28 cellular contexts compared by ENCODE assay signal in genomic region chr11:76801205-76801604, GRCh38. TPM values are rescaled to one million over a fixed set of nuclear protein-coding genes. Genes with fewer than 3 reads are reported as not detected.
DNase-seq lines count a peak whose midpoint lies in the region; ATAC-seq and TF ChIP-seq lines count a peak whose summit lies in the region.
"Had no signal": no experiment of that assay in that cellular context is flagged by ENCODE, and none has a peak within 500 bp of the region (broad histone marks: within the 10 kb centered on the region; RNA-seq: fewer than 3 reads in every experiment).

No MANE protein-coding gene starts in this region.

- H3K9me3 ChIP-seq in endodermal cell (ENCODE audit: control insufficient read depth, low read length) (no peaks in the 10 kb centered on the region), psoas muscle (no peaks in the 10 kb centered on the region)
- H3K9me3 ChIP-seq: MG63, SJSA1, uterus had no signal

- WGBS in endodermal cell (ENCODE audit: insufficient coverage in 1 of 2, insufficient read length in 1 of 2), 2 experiments = 63 to 64% methylated on average over 2 of the region's 2 CpGs
- 52 to 68% (median 59%) methylated on average over 2 of the region's 2 CpGs for WGBS in psoas muscle, 3 donors

- peaks cover 58% of the 10 kb centered on the region for H3K4me1 Mint-ChIP-seq in endodermal cell

- no peak overlapping the region for H3K9ac ChIP-seq in endodermal cell (ENCODE audit: extremely low read depth, low read length, poor library complexity, severe bottlenecking)

- H3K4me3 Mint-ChIP-seq in endodermal cell = no peak overlapping the region
- H3K4me3 Mint-ChIP-seq: activated naive CD4-positive, alpha-beta T cell treated with anti-CD3 and anti-CD28 coated beads for 36 hours; CD14-positive monocyte; central memory CD8-positive, alpha-beta T cell; HFFc6; nephron progenitor cell; stimulated activated naive CD8-positive, alpha-beta T cell treated with anti-CD3 and anti-CD28 coated beads, Interleukin-15, amount 100 ng/mL, for 72 hours; T-helper 1 cell treated with Interleukin-12 subunit alpha and Interleukin-12 subunit beta and Interleukin-4 antibody, amounts not matched to agents 30 μg/mL and 1 μg/mL, for 36 hours had no signal

- H3K4me1 ChIP-seq in endodermal cell (ENCODE audit: control insufficient read depth, insufficient read depth, low read length) (peaks cover 19% of the 10 kb centered on the region), psoas muscle (no peaks in the 10 kb centered on the region)
- H3K4me1 ChIP-seq: uterus had no signal

- no peak overlapping the region for H3K4me3 ChIP-seq in endodermal cell (ENCODE audit: low read length)
- H3K4me3 ChIP-seq in psoas muscle = no peak overlapping the region
- H3K4me3 ChIP-seq: GM12878, MG63, SJSA1, skin epidermis, uterus had no signal

- H3K27me3 Mint-ChIP-seq in endodermal cell (ENCODE audit: insufficient read depth) = no peaks in the 10 kb centered on the region

- intact Hi-C loops in psoas muscle (cut with DNase I) = no loop called here

- H3K36me3 ChIP-seq in endodermal cell (ENCODE audit: control insufficient read depth, insufficient read depth, low read length) = peaks cover 35% of the 10 kb centered on the region
- no peaks in the 10 kb centered on the region for H3K36me3 ChIP-seq in psoas muscle (ENCODE audit: insufficient read depth in 1 of 2, low read depth in 1 of 2)
- H3K36me3 ChIP-seq: MG63, uterus had no signal

- no peaks in the 10 kb centered on the region for H3K27me3 ChIP-seq in endodermal cell (ENCODE audit: control insufficient read depth, insufficient read depth, low read length, poor library complexity, severe bottlenecking)
- H3K27me3 ChIP-seq in psoas muscle (ENCODE audit: insufficient read depth in 3 of 3, low read length in 2 of 3) = no peaks in the 10 kb centered on the region
- H3K27me3 ChIP-seq: MG63, SJSA1, uterus had no signal

- H3K27ac ChIP-seq in endodermal cell (ENCODE audit: low read depth, low read length) (no peak overlapping the region), psoas muscle (no peak overlapping the region)
- H3K27ac ChIP-seq: epithelial cell of prostate, SJSA1, skin epidermis had no signal

- TF ChIP-seq CTCF in endodermal cell (conservative IDR thresholded peaks at IDR 0.05) (no peak), psoas muscle (IDR thresholded peaks at IDR 0.05) (no peak)

- H3K9me3 Mint-ChIP-seq in endodermal cell = no peaks in the 10 kb centered on the region
- H3K9me3 Mint-ChIP-seq: activated naive CD4-positive, alpha-beta T cell treated with anti-CD3 and anti-CD28 coated beads for 36 hours; CD14-positive monocyte; central memory CD8-positive, alpha-beta T cell; HFFc6; nephron progenitor cell; stimulated activated naive CD8-positive, alpha-beta T cell treated with anti-CD3 and anti-CD28 coated beads, Interleukin-15, amount 100 ng/mL, for 72 hours; T-helper 1 cell treated with Interleukin-12 subunit alpha and Interleukin-12 subunit beta and Interleukin-4 antibody, amounts not matched to agents 30 μg/mL and 1 μg/mL, for 36 hours had no signal

- H3K27ac Mint-ChIP-seq in endodermal cell = peak overlapping the region; percentile 75
- H3K27ac Mint-ChIP-seq: activated naive CD4-positive, alpha-beta T cell treated with anti-CD3 and anti-CD28 coated beads for 36 hours; CD14-positive monocyte; HFFc6; nephron progenitor cell; stimulated activated naive CD8-positive, alpha-beta T cell treated with anti-CD3 and anti-CD28 coated beads, Interleukin-15, amount 100 ng/mL, for 72 hours; T-helper 1 cell treated with Interleukin-12 subunit alpha and Interleukin-12 subunit beta and Interleukin-4 antibody, amounts not matched to agents 30 μg/mL and 1 μg/mL, for 36 hours had no signal

- peak; percentile 46 for DNase-seq in activated CD8-positive, alpha-beta memory T cell treated with anti-CD3 and anti-CD28 coated beads for 24 hours
- DNase-seq in activated CD8-positive, alpha-beta memory T cell treated with anti-CD3 and anti-CD28 coated beads, Interleukin-2, amount 50 U/mL, for 48 hours = no peak
- DNase-seq in endodermal cell = peak; percentile 70
- peak; percentile 30 for DNase-seq in mesenteric fat pad (ENCODE audit: low spot score)
- DNase-seq in middle frontal gyrus (ENCODE audit: extremely low spot score, low spot score) = no peak
- DNase-seq in NAMALWA (ENCODE audit: low spot score) = no peak
- no peak for DNase-seq in psoas muscle
- DNase-seq: activated naive CD4-positive, alpha-beta T cell treated with anti-CD3 and anti-CD28 coated beads for 36 hours; activated T-cell treated with anti-CD3 and anti-CD28 coated beads for 4 hours; aorta; foreskin fibroblast; HFFc6; MG63; NCI-H146; nephron progenitor cell; NK-92 treated with Interleukin-12 subunit alpha and Interleukin-12 subunit beta, amount 100 ng/mL, for 24 hours; stimulated activated CD4-positive, alpha-beta T cell treated with anti-CD3 and anti-CD28 coated beads, Interleukin-2, amount 100 ng/mL, for 48 hours; stimulated activated naive CD8-positive, alpha-beta T cell treated with anti-CD3 and anti-CD28 coated beads, Interleukin-15, amount 100 ng/mL, for 72 hours had no signal

- ATAC-seq in GM21528 (IDR thresholded peaks at IDR 0.05; ENCODE audit: low FRiP score, unreplicated experiment) = no peak
- no peak for ATAC-seq in psoas muscle
- ATAC-seq: GM12878; stimulated activated naive CD8-positive, alpha-beta T cell treated with anti-CD3 and anti-CD28 coated beads, Interleukin-15, amount 100 ng/mL, for 72 hours had no signal

- H3K36me3 Mint-ChIP-seq in endodermal cell (ENCODE audit: low read depth) = peaks cover 24% of the 10 kb centered on the region
- H3K36me3 Mint-ChIP-seq: CD14-positive monocyte had no signal

RNA-seq across cellular contexts. Expression of gene TSKU, which starts 18.0 kb away (rescaled TPM):
- total RNA-seq in endodermal cell (100 to 1,000 TPM; 105 to 130 TPM), mesenteric fat pad (185 TPM), psoas muscle (10 to 100 TPM in 1 of 4 donors, 1 to 10 TPM in 3; 3.1 to 11.4 (median 3.8) TPM)
- polyA plus RNA-seq in endodermal cell (2013, experiment 1 of 2) = 39.1 TPM
- 45.5 TPM for polyA plus RNA-seq in endodermal cell (2013, experiment 2 of 2)
- 1 to 10 TPM; 3.2 to 5.1 (median 4.7) TPM for polyA plus RNA-seq in psoas muscle
- total RNA-seq: mononuclear cell had no signal
- polyA plus RNA-seq: CD14-positive monocyte had no signal

RNA-seq across cellular contexts. Expression of gene ACER3, which starts 59.5 kb away (rescaled TPM):
- total RNA-seq in endodermal cell (10 to 100 TPM; 18.5 to 23.2 TPM), mesenteric fat pad (46.5 TPM), psoas muscle (1 to 10 TPM; 3.4 to 6.3 (median 5.4) TPM)
- polyA plus RNA-seq in endodermal cell (2013, experiment 1 of 2) = 10.0 TPM
- polyA plus RNA-seq in endodermal cell (2013, experiment 2 of 2) = 10.6 TPM
- polyA plus RNA-seq in psoas muscle = 1 to 10 TPM in 2 of 3 donors, under 1 TPM in 1; 0.76 to 2.4 (median 1.1) TPM

Comparison
In these comparisons a context has a peak if more than half of its experiments do, and no peak if none do; other contexts are left out.
1. DNase-seq: peak in activated CD8-positive, alpha-beta memory T cell treated with anti-CD3 and anti-CD28 coated beads for 24 hours (single experiment), endodermal cell (single experiment) and mesenteric fat pad (single experiment); none in activated CD8-positive, alpha-beta memory T cell treated with anti-CD3 and anti-CD28 coated beads, Interleukin-2, amount 50 U/mL, for 48 hours (single experiment), middle frontal gyrus (single experiment), NAMALWA (single experiment) and psoas muscle (0 of 2).
2. RNA of gene TSKU, which starts 18.0 kb away (total RNA-seq): 185 TPM in mesenteric fat pad (single experiment) and 105 to 130 TPM in endodermal cell; 3.1 to 11.4 TPM in psoas muscle; every median in the first group is over 4 times any median in the second.